Comparison of ENCODE assay signal across 8 cellular contexts in genomic region chr14:63642656-63643382, GRCh38. TPM values are rescaled to one million over a fixed set of nuclear protein-coding genes. Genes with fewer than 3 reads are reported as not detected.
DNase-seq lines count a peak whose midpoint lies in the region; ATAC-seq and TF ChIP-seq lines count a peak whose summit lies in the region.

No MANE protein-coding gene starts in this region.

- no peak for ATAC-seq in naive thymus-derived CD8-positive, alpha-beta T cell
- ATAC-seq in GM21367 (IDR thresholded peaks at IDR 0.05; ENCODE audit: unreplicated experiment) = no peak

- H3K9me3 Mint-ChIP-seq in chondrocyte (ENCODE audit: low read depth) = no peaks in the 10 kb centered on the region
- no peaks in the 10 kb centered on the region for H3K9me3 Mint-ChIP-seq in naive thymus-derived CD8-positive, alpha-beta T cell

- peak overlapping the region; percentile 96 for H3K27ac Mint-ChIP-seq in chondrocyte (ENCODE audit: unreplicated experiment)
- H3K27ac Mint-ChIP-seq in naive thymus-derived CD8-positive, alpha-beta T cell = peak overlapping the region; percentile 93 to 98 (median 96)

- CTCF ChIA-PET in BJ (lab: Yijun Ruan, JAX) = interaction anchor here (0.6 to 4.5 kb wide), 7 partner anchors 9 to 663 kb away, joined by 3 to 18 read pairs (median 4); no protein-coding TSS in a partner anchor

- H3K27me3 Mint-ChIP-seq in chondrocyte (ENCODE audit: low read depth) = no peaks in the 10 kb centered on the region
- peaks cover 0 to 2% (median 0%) of the 10 kb centered on the region in 5 donors for H3K27me3 Mint-ChIP-seq in naive thymus-derived CD8-positive, alpha-beta T cell

- H3K36me3 ChIP-seq in BJ (ENCODE audit: control insufficient read depth, insufficient read depth, low read length) = no peaks in the 10 kb centered on the region

- H3K4me3 ChIP-seq in BJ (ENCODE audit: low read depth, low read length) = peak overlapping the region; percentile 52
- peak overlapping the region; percentile 96 for H3K4me3 ChIP-seq in Jurkat, Clone E6-1 (ENCODE audit: low read length)

- DNase-seq in BJ (ENCODE audit: low read depth) = no peak
- DNase-seq in Jurkat, Clone E6-1 (ENCODE audit: low read depth, low spot score) = no peak
- DNase-seq in chondrocyte (ENCODE audit: low spot score) = no peak
- no peak for DNase-seq in naive thymus-derived CD8-positive, alpha-beta T cell
- no peak for DNase-seq in HuH-7 (ENCODE audit: low spot score)
- DNase-seq in inferior parietal cortex (ENCODE audit: extremely low spot score) = no peak
- DNase-seq in NCI-H2029 treated with DMSO at 0.1 percent for 48 hours (lab: John Stamatoyannopoulos, UW) = no peak

- H3K36me3 Mint-ChIP-seq in chondrocyte (ENCODE audit: low read depth) = no peaks in the 10 kb centered on the region
- peaks cover 0 to 18% (median 7%) of the 10 kb centered on the region in 3 donors for H3K36me3 Mint-ChIP-seq in naive thymus-derived CD8-positive, alpha-beta T cell

- TF ChIP-seq CTCF in BJ (IDR thresholded peaks at IDR 0.05; ENCODE audit: insufficient read depth, low read depth, low read length) (no peak), chondrocyte (IDR thresholded peaks at IDR 0.05) (no peak)

- H3K4me3 Mint-ChIP-seq in chondrocyte (ENCODE audit: unreplicated experiment) = peak overlapping the region; percentile 97
- peak overlapping the region; percentile 82 to 99 (median 94) for H3K4me3 Mint-ChIP-seq in naive thymus-derived CD8-positive, alpha-beta T cell

- H3K4me1 Mint-ChIP-seq in chondrocyte (ENCODE audit: low read depth) = peaks cover 19% of the 10 kb centered on the region
- H3K4me1 Mint-ChIP-seq in naive thymus-derived CD8-positive, alpha-beta T cell = peaks cover 16 to 58% (median 45%) of the 10 kb centered on the region in 4 donors

- POLR2A ChIA-PET in BJ (lab: Charles Lee) = interaction anchor here (1.0 kb wide), 2 partner anchors 124 to 128 kb away, joined by 3 read pairs; no protein-coding TSS in a partner anchor
- POLR2A ChIA-PET in naive thymus-derived CD8-positive, alpha-beta T cell (lab: Charles Lee) = interaction anchor here (0.6 to 5.9 kb wide), 16 partner anchors 8 to 861 kb away, joined by 3 to 138 read pairs (median 4); partner anchors contain the start of genes MTHFD1, PPP2R5E, SGPP1 and ZBTB25

- no peaks in the 10 kb centered on the region for H3K27me3 ChIP-seq in BJ (ENCODE audit: control insufficient read depth, insufficient read depth, low read length)

RNA-seq across cellular contexts. Expression of gene WDR89, which starts 1.1 kb away (rescaled TPM):
- polyA plus RNA-seq in BJ (2011; rRNA removed) = 2.0 and 5.6 TPM in 2 replicates
- polyA minus RNA-seq in BJ (2011; rRNA and poly(A)+ RNA removed) = 3.1 and 3.2 TPM in 2 replicates
- 20.0 TPM for polyA plus RNA-seq in Jurkat, Clone E6-1 (2012; ENCODE audit: insufficient read depth, insufficient read length)
- 10.6 to 11.7 TPM (median 10.8 TPM) in 3 replicates for total RNA-seq in chondrocyte
- 10 to 100 TPM; 40.6 to 41.4 TPM for total RNA-seq in naive thymus-derived CD8-positive, alpha-beta T cell
- polyA plus RNA-seq in naive thymus-derived CD8-positive, alpha-beta T cell = 10 to 100 TPM; 18.7 to 21.6 (median 20.5) TPM
